21 cellular contexts compared by ENCODE assay signal in the genomic region with DNA sequence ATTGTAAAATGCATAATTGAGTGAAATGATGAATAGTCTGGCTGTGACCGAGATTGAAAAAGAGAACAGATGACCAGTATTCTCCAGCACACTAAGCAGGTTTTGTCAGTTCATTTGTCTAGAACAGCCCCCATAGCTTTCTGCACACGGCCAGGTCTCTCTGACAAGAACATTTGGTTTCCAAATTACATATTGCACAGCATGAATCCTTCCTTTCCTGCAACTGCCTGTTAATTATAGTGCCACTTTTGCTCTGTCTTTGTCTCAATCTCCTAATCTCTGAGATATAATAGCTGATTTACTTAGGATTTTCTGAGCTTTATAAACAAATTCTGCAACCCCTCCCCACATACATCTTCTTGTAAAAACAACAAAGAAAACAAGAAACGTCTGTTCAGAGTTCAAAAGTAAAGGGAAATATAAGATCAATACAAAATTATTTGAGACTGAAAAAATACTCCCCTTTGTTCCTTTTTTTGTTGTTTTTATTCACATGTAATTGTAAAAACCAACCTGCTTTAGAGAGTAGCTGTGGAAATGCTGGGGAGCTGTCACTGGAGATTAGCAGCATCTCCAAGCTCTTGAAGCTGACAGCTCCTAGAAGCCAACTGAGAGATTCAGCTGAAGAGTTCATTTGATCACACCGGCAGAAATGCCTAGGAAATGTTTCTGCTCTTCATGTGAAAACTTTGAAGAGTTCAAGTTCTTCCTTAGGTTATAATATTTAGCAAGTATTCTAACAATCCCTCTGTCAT.
DNase-seq lines count a peak whose midpoint lies in the region; TF ChIP-seq lines count a peak whose summit lies in the region.
"Had no signal": no experiment of that assay in that cellular context is flagged by ENCODE, and none has a peak within 500 bp of the region (broad histone marks: within the 10 kb centered on the region; RNA-seq: fewer than 3 reads in every experiment).

No MANE protein-coding gene starts in this region.

- H3K9ac ChIP-seq in neuronal stem cell (ENCODE audit: low read depth, low read length, poor library complexity): no peak overlapping the region
- no peak overlapping the region for H3K9ac ChIP-seq in trophoblast cell (ENCODE audit: low read length)
- H3K9ac ChIP-seq: KMS-11 had no signal

- H2BK15ac ChIP-seq in neuronal stem cell (ENCODE audit: low read length): no peak overlapping the region

- H2BK12ac ChIP-seq in neuronal stem cell (ENCODE audit: low read length) (no peak overlapping the region), trophoblast cell (ENCODE audit: low read length) (no peak overlapping the region)

- no peak overlapping the region for H3K27ac Mint-ChIP-seq in type B pancreatic cell
- H3K27ac Mint-ChIP-seq: T-cell had no signal

- H3K36me3 ChIP-seq in WERI-Rb-1 (no peaks in the 10 kb centered on the region), neuronal stem cell (replicated peaks in 1 of 2; ENCODE audit: control insufficient read depth in 2 of 2, insufficient read depth in 2 of 2, low read length in 2 of 2) (no peaks in the 10 kb centered on the region), trophoblast cell (ENCODE audit: control insufficient read depth in 1 of 2, insufficient read depth in 2 of 2, low read length in 2 of 2) (no peaks in the 10 kb centered on the region)
- H3K36me3 ChIP-seq: HAP-1 had no signal

- H3K27ac ChIP-seq in WERI-Rb-1 (no peak overlapping the region), neuronal stem cell (replicated peaks; ENCODE audit: low read length) (no peak overlapping the region), trophoblast cell (ENCODE audit: low read depth, low read length) (no peak overlapping the region)
- H3K27ac ChIP-seq: HL-60, KMS-11 had no signal

- H3K14ac ChIP-seq in neuronal stem cell (ENCODE audit: low read length) (no peak overlapping the region), trophoblast cell (ENCODE audit: low read length) (no peak overlapping the region)

- H3K4me2 ChIP-seq in neuronal stem cell (ENCODE audit: insufficient read depth, low read length, poor library complexity, severe bottlenecking) (no peak overlapping the region), trophoblast cell (ENCODE audit: low read length) (no peak overlapping the region)
- H3K4me2 ChIP-seq: KMS-11 had no signal

- H3K4me1 ChIP-seq in neuronal stem cell (ENCODE audit: control insufficient read depth in 2 of 2, insufficient read depth in 1 of 2, low read depth in 1 of 2, low read length in 2 of 2): peaks cover 0 to 7% of the 10 kb centered on the region in 2 donors
- no peaks in the 10 kb centered on the region for H3K4me1 ChIP-seq in trophoblast cell (ENCODE audit: control insufficient read depth in 1 of 2, insufficient read depth in 2 of 2, low read length in 2 of 2)

- DNase-seq in NCI-H1417 (lab: John Stamatoyannopoulos, UW): peak in 2 of 3 experiments; percentile 65 to 92
- peak; percentile 12 for DNase-seq in NCI-H2227 (lab: John Stamatoyannopoulos, UW; ENCODE audit: unreplicated experiment)
- DNase-seq in WERI-Rb-1: peak; percentile 16
- no peak for DNase-seq in neuronal stem cell (ENCODE audit: low spot score)
- DNase-seq in trophoblast cell: no peak
- no peak for DNase-seq in type B pancreatic cell (ENCODE audit: extremely low spot score, unreplicated experiment)
- no peak for DNase-seq in GM20000 (ENCODE audit: low spot score)
- DNase-seq: AML-193, DMS 273 treated with DMSO at 0.1 percent for 48 hours, DND-41, MV-4-11, NCI-H1436 treated with DMSO at 0.1 percent for 48 hours, NCI-H226, NCI-H748 treated with DMSO at 0.1 percent for 48 hours, RPMI8226, SHP77 treated with DMSO at 0.1 percent for 48 hours, T-cell had no signal

- peaks cover 8% of the 10 kb centered on the region for H3K4me1 Mint-ChIP-seq in type B pancreatic cell (ENCODE audit: unreplicated experiment)
- H3K4me1 Mint-ChIP-seq: CD14-positive monocyte, T-cell had no signal

- H3K18ac ChIP-seq in neuronal stem cell (ENCODE audit: low read length) (no peak overlapping the region), trophoblast cell (ENCODE audit: low read length) (no peak overlapping the region)

- H3K23ac ChIP-seq in neuronal stem cell (ENCODE audit: low read depth, low read length, poor library complexity) (no peak overlapping the region), trophoblast cell (ENCODE audit: low read length) (no peak overlapping the region)

- H3K9me3 ChIP-seq in WERI-Rb-1 (ENCODE audit: severe bottlenecking) (no peaks in the 10 kb centered on the region), neuronal stem cell (replicated peaks in 1 of 2; ENCODE audit: control insufficient read depth in 2 of 2, insufficient read depth in 1 of 2, low read depth in 1 of 2, low read length in 2 of 2) (no peaks in the 10 kb centered on the region), trophoblast cell (ENCODE audit: insufficient read depth, low read depth, low read length) (no peaks in the 10 kb centered on the region)
- H3K9me3 ChIP-seq: HAP-1 had no signal

- H3K36me3 Mint-ChIP-seq in type B pancreatic cell: no peaks in the 10 kb centered on the region
- H3K36me3 Mint-ChIP-seq: CD14-positive monocyte, T-cell had no signal

- H2AFZ ChIP-seq in neuronal stem cell (ENCODE audit: low read length) (peak overlapping the region; percentile 61), trophoblast cell (ENCODE audit: insufficient read depth, low read length, poor library complexity) (no peak overlapping the region)

- H2AK5ac ChIP-seq in neuronal stem cell (ENCODE audit: low read depth, low read length) (no peak overlapping the region), trophoblast cell (ENCODE audit: low read length) (no peak overlapping the region)

- H2BK5ac ChIP-seq in neuronal stem cell (ENCODE audit: low read length): no peak overlapping the region
- H2BK5ac ChIP-seq in trophoblast cell (ENCODE audit: low read depth, low read length, poor library complexity): no peak overlapping the region

- WGBS in neuronal stem cell (ENCODE audit: extremely low coverage in 2 of 2, insufficient read length in 2 of 2, insufficient replicate concordance in 1 of 2), 2 donors: no CpG with 5 or more reads among the region's 4 CpGs
- no CpG with 5 or more reads among the region's 4 CpGs for WGBS in trophoblast cell (ENCODE audit: extremely low coverage, insufficient coverage, insufficient read length)

- no peak overlapping the region for H3K4me3 Mint-ChIP-seq in type B pancreatic cell
- H3K4me3 Mint-ChIP-seq: CD14-positive monocyte, T-cell had no signal

- H3K79me2 ChIP-seq in trophoblast cell (ENCODE audit: control insufficient read depth, insufficient read depth, low read length, poor library complexity): no peaks in the 10 kb centered on the region

- H4K8ac ChIP-seq in neuronal stem cell (ENCODE audit: low read depth, low read length) (no peak overlapping the region), trophoblast cell (ENCODE audit: low read depth, low read length) (no peak overlapping the region)

- H3K79me1 ChIP-seq in neuronal stem cell (ENCODE audit: low read depth, low read length): no peaks in the 10 kb centered on the region
- no peaks in the 10 kb centered on the region for H3K79me1 ChIP-seq in trophoblast cell (ENCODE audit: low read length)

- H3K27me3 ChIP-seq in WERI-Rb-1 (ENCODE audit: insufficient read depth, low read depth, severe bottlenecking): no peaks in the 10 kb centered on the region
- no peaks in the 10 kb centered on the region for H3K27me3 ChIP-seq in neuronal stem cell (ENCODE audit: control insufficient read depth in 3 of 3, insufficient read depth in 3 of 3, low read depth in 1 of 3, low read length in 3 of 3)
- no peaks in the 10 kb centered on the region for H3K27me3 ChIP-seq in trophoblast cell (ENCODE audit: insufficient read depth, low read length)

- H3K27me3 Mint-ChIP-seq in type B pancreatic cell: no peaks in the 10 kb centered on the region
- H3K27me3 Mint-ChIP-seq: T-cell had no signal

- H3K4me3 ChIP-seq in WERI-Rb-1 (ENCODE audit: low read depth, low read length) (no peak overlapping the region), neuronal stem cell (ENCODE audit: low read length in 2 of 2) (no peak overlapping the region), trophoblast cell (ENCODE audit: low read depth, low read length) (no peak overlapping the region)
- H3K4me3 ChIP-seq: HAP-1 had no signal

- H4K91ac ChIP-seq in neuronal stem cell (ENCODE audit: low read depth, low read length, poor library complexity) (no peak overlapping the region), trophoblast cell (ENCODE audit: low read depth, low read length) (no peak overlapping the region)

- H2BK120ac ChIP-seq in neuronal stem cell (ENCODE audit: low read depth, low read length) (no peak overlapping the region), trophoblast cell (ENCODE audit: insufficient read depth, low read length, poor library complexity) (no peak overlapping the region)

- H4K12ac ChIP-seq in trophoblast cell (ENCODE audit: low read depth, low read length): no peak overlapping the region

- no peak for TF ChIP-seq CTCF in WERI-Rb-1 (IDR thresholded peaks at IDR 0.05; ENCODE audit: low read depth, low read length)
- no peak for TF ChIP-seq CTCF in type B pancreatic cell (conservative IDR thresholded peaks at IDR 0.05)
- no peak for TF ChIP-seq CTCF in GM20000 (IDR thresholded peaks at IDR 0.05; ENCODE audit: extremely low read depth, missing control alignments)

- no peaks in the 10 kb centered on the region for H3K9me3 Mint-ChIP-seq in type B pancreatic cell

- H3K4ac ChIP-seq in neuronal stem cell (ENCODE audit: low read length): no peak overlapping the region
- H3K4ac ChIP-seq in trophoblast cell (ENCODE audit: low read depth, low read length): no peak overlapping the region

Comparison
In these comparisons a context has a peak if more than half of its experiments do, and no peak if none do; other contexts are left out.
1. DNase-seq: peak in NCI-H1417 (2 of 3), NCI-H2227 (single experiment) and WERI-Rb-1 (single experiment); none in neuronal stem cell (single experiment), trophoblast cell (0 of 2), type B pancreatic cell (single experiment) and GM20000 (single experiment).